In genomic region chr17:50148226-50149098, GRCh38 we compare ENCODE assay signal across 9 cellular contexts. TPM values are rescaled to one million over a fixed set of nuclear protein-coding genes. Genes with fewer than 3 reads are reported as not detected.
DNase-seq lines count a peak whose midpoint lies in the region; ATAC-seq, FAIRE-seq and TF ChIP-seq lines count a peak whose summit lies in the region.
"Had no signal": no experiment of that assay in that cellular context is flagged by ENCODE, and none has a peak within 500 bp of the region (broad histone marks: within the 10 kb centered on the region; RNA-seq: fewer than 3 reads in every experiment).

No MANE protein-coding gene starts in this region.

- peaks cover 27% of the 10 kb centered on the region for H3K4me1 Mint-ChIP-seq in activated T-helper 17 cell treated with anti-CD3 and anti-CD28 coated beads, Interleukin-2, amount 50 U/mL, for 72 hours

- peak overlapping the region; percentile 78 to 79 for H3K4me3 ChIP-seq in foreskin fibroblast (ENCODE audit: low read depth in 1 of 2, low read length in 2 of 2)
- peak overlapping the region; percentile 97 to 98 for H3K4me3 ChIP-seq in neutrophil (ENCODE audit: low read depth in 1 of 2, low read length in 1 of 2)
- peak overlapping the region; percentile 94 for H3K4me3 ChIP-seq in thymus (ENCODE audit: low read length)

- WGBS in thymus: 2% methylated on average over 27 of the region's 27 CpGs

- H3K27me3 Mint-ChIP-seq in activated T-helper 17 cell treated with anti-CD3 and anti-CD28 coated beads, Interleukin-2, amount 50 U/mL, for 72 hours: no peaks in the 10 kb centered on the region

- DNase-seq in RCC 7860 (ENCODE audit: low spot score): peak; percentile 9
- DNase-seq in foreskin fibroblast: peak in 1 of 2 donors; percentile 71
- DNase-seq in NCI-H2029 treated with DMSO at 0.1 percent for 48 hours (lab: John Stamatoyannopoulos, UW): no peak

- peaks cover 72% of the 10 kb centered on the region for H3K36me3 Mint-ChIP-seq in activated T-helper 17 cell treated with anti-CD3 and anti-CD28 coated beads, Interleukin-2, amount 50 U/mL, for 72 hours (ENCODE audit: low read depth)

- peak overlapping the region; percentile 98 for H3K4me3 Mint-ChIP-seq in activated T-helper 17 cell treated with anti-CD3 and anti-CD28 coated beads, Interleukin-2, amount 50 U/mL, for 72 hours

- TF ChIP-seq CTCF in foreskin fibroblast (IDR thresholded peaks at IDR 0.05; ENCODE audit: low read depth, low read length) (peak; percentile 32), neutrophil (IDR thresholded peaks at IDR 0.05) (peak; percentile 55)

- H3K9me3 ChIP-seq in neutrophil (no peaks in the 10 kb centered on the region), thymus (ENCODE audit: control insufficient read depth) (no peaks in the 10 kb centered on the region)

- H3K27me3 ChIP-seq in neutrophil (no peaks in the 10 kb centered on the region), thymus (ENCODE audit: control insufficient read depth, insufficient read depth) (no peaks in the 10 kb centered on the region)

- H3K27ac ChIP-seq in neutrophil (peak overlapping the region; percentile 99), thymus (ENCODE audit: low read depth) (peak overlapping the region; percentile 3)

- no peaks in the 10 kb centered on the region for H3K9me3 Mint-ChIP-seq in activated T-helper 17 cell treated with anti-CD3 and anti-CD28 coated beads, Interleukin-2, amount 50 U/mL, for 72 hours

- H3K36me3 ChIP-seq in neutrophil (peaks cover 31% of the 10 kb centered on the region), thymus (ENCODE audit: control insufficient read depth, insufficient read depth) (peaks cover 24% of the 10 kb centered on the region)

- H3K27ac Mint-ChIP-seq in activated T-helper 17 cell treated with anti-CD3 and anti-CD28 coated beads, Interleukin-2, amount 50 U/mL, for 72 hours: peak overlapping the region; percentile 95

- FAIRE-seq in RCC 7860 (lab: Jason Lieb, UNC): no peak
- FAIRE-seq: islet of Langerhans had no signal

- peaks cover 46 to 59% of the 10 kb centered on the region in 2 experiments for H3K4me1 ChIP-seq in neutrophil (ENCODE audit: control insufficient read depth in 1 of 2, insufficient read depth in 1 of 2, low read depth in 1 of 2, low read length in 1 of 2)
- peaks cover 23% of the 10 kb centered on the region for H3K4me1 ChIP-seq in thymus (ENCODE audit: control insufficient read depth, insufficient read depth, low read length)

- ATAC-seq in GM18502 (IDR thresholded peaks at IDR 0.05; ENCODE audit: poor library complexity, unreplicated experiment) (peak; percentile 45), HG03045 (IDR thresholded peaks at IDR 0.05; ENCODE audit: unreplicated experiment) (peak; percentile 34)
- peak; percentile 57 for ATAC-seq in activated T-helper 17 cell treated with anti-CD3 and anti-CD28 coated beads, Interleukin-2, amount 50 U/mL, for 72 hours (replicated peaks)

RNA-seq across cellular contexts. Expression of gene PPP1R9B, which starts 2.0 kb away (rescaled TPM):
- total RNA-seq in activated T-helper 17 cell treated with anti-CD3 and anti-CD28 coated beads, Interleukin-2, amount 50 U/mL, for 72 hours: 10 to 100 TPM; 73.6 to 89.2 TPM
- 47.9 TPM for polyA plus RNA-seq in thymus

RNA-seq across cellular contexts. Expression of gene SGCA, which starts 17.3 kb away (rescaled TPM):
- total RNA-seq in activated T-helper 17 cell treated with anti-CD3 and anti-CD28 coated beads, Interleukin-2, amount 50 U/mL, for 72 hours: not detected
- polyA plus RNA-seq in thymus: 5.4 TPM

RNA-seq across cellular contexts. Expression of gene SAMD14, which starts 18.5 kb away (rescaled TPM):
- 1 to 10 TPM in 1 of 2 donors, under 1 TPM in 1; 0.84 to 6.9 TPM for total RNA-seq in activated T-helper 17 cell treated with anti-CD3 and anti-CD28 coated beads, Interleukin-2, amount 50 U/mL, for 72 hours
- 0.62 TPM for polyA plus RNA-seq in thymus

RNA-seq across cellular contexts. Expression of gene COL1A1, which starts 53.0 kb away (rescaled TPM):
- 1 to 10 TPM in 1 of 2 donors, under 1 TPM in 1; 0.37 to 1.9 TPM for total RNA-seq in activated T-helper 17 cell treated with anti-CD3 and anti-CD28 coated beads, Interleukin-2, amount 50 U/mL, for 72 hours
- 14.4 TPM for polyA plus RNA-seq in thymus

RNA-seq across cellular contexts. Expression of gene PDK2, which starts 53.3 kb away (rescaled TPM):
- 10 to 100 TPM; 10.0 to 15.2 TPM for total RNA-seq in activated T-helper 17 cell treated with anti-CD3 and anti-CD28 coated beads, Interleukin-2, amount 50 U/mL, for 72 hours
- 14.5 TPM for polyA plus RNA-seq in thymus
